In the genomic region with DNA sequence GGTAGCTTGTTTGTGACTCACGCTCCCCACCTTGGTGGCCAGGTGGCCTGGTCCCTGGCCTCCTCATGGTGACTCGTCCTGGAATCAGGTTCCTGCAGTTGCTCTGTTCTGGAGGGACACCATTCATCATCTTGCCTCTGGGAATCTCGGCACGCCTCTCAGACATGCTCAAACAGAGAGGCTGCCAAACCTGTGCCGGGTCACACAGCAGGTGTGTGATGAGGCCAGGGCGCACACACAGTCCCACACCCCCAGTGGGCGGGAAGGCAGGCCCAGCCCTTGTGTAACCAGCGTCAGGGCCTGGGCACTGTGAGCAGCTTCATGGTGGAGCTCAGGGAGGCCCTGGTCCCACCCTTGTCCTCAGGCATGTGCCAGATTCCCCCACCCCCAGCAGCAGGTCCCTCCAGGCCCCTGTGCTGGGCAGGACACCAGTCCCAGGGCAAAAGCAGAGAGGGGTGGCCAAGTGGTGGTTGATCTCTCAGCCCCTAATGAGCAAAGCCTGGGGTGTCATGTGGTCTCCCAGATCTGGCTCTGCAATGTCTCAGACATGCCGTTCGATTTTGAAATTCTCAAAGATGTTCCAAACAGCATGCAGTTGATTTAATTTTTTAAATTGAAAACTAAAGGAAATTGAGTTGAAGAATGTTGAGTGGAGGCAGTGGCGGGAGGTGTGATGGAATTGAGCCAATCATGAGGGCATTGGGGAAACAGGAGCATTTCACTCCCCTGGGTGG, we compare ENCODE assay signal across 23 cellular contexts. TPM values are rescaled to one million over a fixed set of nuclear protein-coding genes. Genes with fewer than 3 reads are reported as not detected.
DNase-seq lines count a peak whose midpoint lies in the region; ATAC-seq and TF ChIP-seq lines count a peak whose summit lies in the region.
"Had no signal": no experiment of that assay in that cellular context is flagged by ENCODE, and none has a peak within 500 bp of the region (broad histone marks: within the 10 kb centered on the region; RNA-seq: fewer than 3 reads in every experiment).

No MANE protein-coding gene starts in this region.

- no peaks in the 10 kb centered on the region for H3K36me3 ChIP-seq in adipocyte (ENCODE audit: control insufficient read depth, insufficient read depth, low read length, severe bottlenecking)
- no peaks in the 10 kb centered on the region for H3K36me3 ChIP-seq in aorta (ENCODE audit: control insufficient read depth in 1 of 2, insufficient read depth in 2 of 2, low read length in 1 of 2)
- H3K36me3 ChIP-seq: gastrocnemius medialis, SJCRH30 had no signal

- intact Hi-C loops in aorta (cut with DNase I) = no loop called here

- WGBS in aorta, 2 donors = 87% methylated on average over 11 of the region's 11 CpGs

- H3K9ac ChIP-seq in adipocyte (ENCODE audit: low read length) = peak overlapping the region; percentile 73

- H3K4me3 ChIP-seq in adipocyte (ENCODE audit: low read length) (no peak overlapping the region), aorta (ENCODE audit: low read length in 2 of 2) (no peak overlapping the region)
- H3K4me3 ChIP-seq: gastrocnemius medialis, K562, lung, SJCRH30, smooth muscle cell had no signal

- H3K27ac Mint-ChIP-seq in neural crest cell (ENCODE audit: unreplicated experiment) = peak overlapping the region; percentile 27
- H3K27ac Mint-ChIP-seq: activated CD4-positive, alpha-beta memory T cell treated with anti-CD3 and anti-CD28 coated beads, Interleukin-2, amount 10 ng/mL, durations not matched to agents 7 days and 5 days; activated naive CD8-positive, alpha-beta T cell treated with anti-CD3 and anti-CD28 coated beads, Interleukin-2, amount 10 ng/mL, durations not matched to agents 7 days and 5 days; CD4-positive, alpha-beta T cell; stimulated activated effector memory CD8-positive, alpha-beta T cell treated with anti-CD3 and anti-CD28 coated beads, Interleukin-12 subunit alpha, Interleukin-12 subunit beta, amount 100 ng/mL, for 72 hours had no signal

- ATAC-seq in foreskin keratinocyte (peak; percentile 24), aorta (ENCODE audit: low FRiP score) (no peak), HG02852 (IDR thresholded peaks at IDR 0.05; ENCODE audit: unreplicated experiment) (no peak)
- ATAC-seq: activated CD4-positive, CD25-positive, alpha-beta regulatory T cell treated with anti-CD3 and anti-CD28 coated beads, Interleukin-2, amount 50 U/mL, for 24 hours; gastrocnemius medialis; K562; stimulated activated effector memory CD8-positive, alpha-beta T cell treated with anti-CD3 and anti-CD28 coated beads, Interleukin-12 subunit alpha, Interleukin-12 subunit beta, amount 100 ng/mL, for 72 hours had no signal

- H3K4me1 ChIP-seq in adipocyte (ENCODE audit: control insufficient read depth, insufficient read depth, low read length) = peaks cover 50% of the 10 kb centered on the region
- peaks cover 25% of the 10 kb centered on the region for H3K4me1 ChIP-seq in foreskin keratinocyte
- no peaks in the 10 kb centered on the region for H3K4me1 ChIP-seq in aorta (ENCODE audit: control insufficient read depth in 1 of 2, insufficient read depth in 2 of 2, low read length in 2 of 2)

- TF ChIP-seq CTCF in foreskin keratinocyte (conservative IDR thresholded peaks at IDR 0.05) = no peak
- TF ChIP-seq CTCF in neural crest cell (conservative IDR thresholded peaks at IDR 0.05) = no peak

- H3K36me3 Mint-ChIP-seq in neural crest cell (ENCODE audit: low read depth) = no peaks in the 10 kb centered on the region
- H3K36me3 Mint-ChIP-seq: activated naive CD8-positive, alpha-beta T cell treated with anti-CD3 and anti-CD28 coated beads, Interleukin-2, amount 10 ng/mL, durations not matched to agents 7 days and 5 days; stimulated activated effector memory CD8-positive, alpha-beta T cell treated with anti-CD3 and anti-CD28 coated beads, Interleukin-12 subunit alpha, Interleukin-12 subunit beta, amount 100 ng/mL, for 72 hours had no signal

- DNase-seq in adipocyte (ENCODE audit: low read depth) (no peak), foreskin keratinocyte (no peak), neural crest cell (ENCODE audit: low read depth, low spot score) (no peak), aorta (peak; percentile 43 to 57), NCI-H510A (lab: John Stamatoyannopoulos, UW) (no peak), T1000 (lab: John Stamatoyannopoulos, UW) (no peak)
- DNase-seq: activated CD4-positive, alpha-beta memory T cell treated with anti-CD3 and anti-CD28 coated beads, Interleukin-2, amount 10 ng/mL, durations not matched to agents 7 days and 5 days; activated effector memory CD4-positive, alpha-beta T cell treated with Interleukin-2 at 50 U/mL for 16 hours; activated naive CD8-positive, alpha-beta T cell treated with anti-CD3 and anti-CD28 coated beads, Interleukin-2, amount 10 ng/mL, durations not matched to agents 7 days and 5 days; activated T-cell treated with anti-CD3 and anti-CD28 coated beads for 4 hours; CD4-positive, alpha-beta T cell; cerebellar nuclear complex; DMS 273 treated with DMSO at 0.1 percent for 48 hours; gastrocnemius medialis; NCI-H1105 treated with DMSO at 0.1 percent for 48 hours; occipital lobe; SJCRH30 had no signal

- H3K9me3 Mint-ChIP-seq in neural crest cell = peaks cover 5% of the 10 kb centered on the region

- H3K27ac ChIP-seq in foreskin keratinocyte = no peak overlapping the region
- no peak overlapping the region for H3K27ac ChIP-seq in aorta (ENCODE audit: low read depth in 1 of 2, low read length in 2 of 2)
- H3K27ac ChIP-seq: gastrocnemius medialis, SJCRH30 had no signal

- peaks cover 14% of the 10 kb centered on the region for H3K27me3 Mint-ChIP-seq in neural crest cell (ENCODE audit: low read depth)

- no peaks in the 10 kb centered on the region for H3K27me3 ChIP-seq in adipocyte (replicated peaks; ENCODE audit: control insufficient read depth, insufficient read depth, low read length)
- H3K27me3 ChIP-seq in foreskin keratinocyte = no peaks in the 10 kb centered on the region
- H3K27me3 ChIP-seq in aorta (ENCODE audit: control insufficient read depth in 1 of 2, insufficient read depth in 2 of 2, low read length in 1 of 2) = no peaks in the 10 kb centered on the region
- H3K27me3 ChIP-seq: gastrocnemius medialis, SJCRH30 had no signal

- H3K9me3 ChIP-seq in adipocyte (ENCODE audit: control insufficient read depth, low read length) (peaks cover 18% of the 10 kb centered on the region), aorta (ENCODE audit: control insufficient read depth, low read length) (peaks cover 4% of the 10 kb centered on the region)
- H3K9me3 ChIP-seq: gastrocnemius medialis had no signal

- peaks cover 16% of the 10 kb centered on the region for H3K4me1 Mint-ChIP-seq in neural crest cell

- no peak overlapping the region for H3K4me3 Mint-ChIP-seq in neural crest cell
- H3K4me3 Mint-ChIP-seq: activated CD4-positive, alpha-beta memory T cell treated with anti-CD3 and anti-CD28 coated beads, Interleukin-2, amount 10 ng/mL, durations not matched to agents 7 days and 5 days; activated naive CD8-positive, alpha-beta T cell treated with anti-CD3 and anti-CD28 coated beads, Interleukin-2, amount 10 ng/mL, durations not matched to agents 7 days and 5 days; CD4-positive, alpha-beta T cell; stimulated activated effector memory CD8-positive, alpha-beta T cell treated with anti-CD3 and anti-CD28 coated beads, Interleukin-12 subunit alpha, Interleukin-12 subunit beta, amount 100 ng/mL, for 72 hours had no signal

RNA-seq across cellular contexts. Expression of gene CEBPA, which starts 12.1 kb away (rescaled TPM):
- total RNA-seq in foreskin keratinocyte = 1.4 TPM in 2 replicates
- polyA plus RNA-seq in foreskin keratinocyte = 1.3 and 1.5 TPM in 2 replicates
- total RNA-seq in neural crest cell = 1.5 and 1.7 TPM in 2 replicates
- 10 to 100 TPM in 1 of 2 donors, 1 to 10 TPM in 1; 6.1 to 10.3 TPM for total RNA-seq in aorta
- polyA plus RNA-seq in aorta = 10 to 100 TPM in 1 of 2 donors, 1 to 10 TPM in 1; 1.0 to 14.3 TPM

Comparison
In these comparisons a context has a peak if more than half of its experiments do, and no peak if none do; other contexts are left out.
1. DNase-seq: peak in aorta (2 of 2); none in adipocyte (single experiment), foreskin keratinocyte (0 of 2), neural crest cell (single experiment), NCI-H510A (single experiment) and T1000 (single experiment).